Comparison of ENCODE assay signal across 8 cellular contexts in the genomic region with DNA sequence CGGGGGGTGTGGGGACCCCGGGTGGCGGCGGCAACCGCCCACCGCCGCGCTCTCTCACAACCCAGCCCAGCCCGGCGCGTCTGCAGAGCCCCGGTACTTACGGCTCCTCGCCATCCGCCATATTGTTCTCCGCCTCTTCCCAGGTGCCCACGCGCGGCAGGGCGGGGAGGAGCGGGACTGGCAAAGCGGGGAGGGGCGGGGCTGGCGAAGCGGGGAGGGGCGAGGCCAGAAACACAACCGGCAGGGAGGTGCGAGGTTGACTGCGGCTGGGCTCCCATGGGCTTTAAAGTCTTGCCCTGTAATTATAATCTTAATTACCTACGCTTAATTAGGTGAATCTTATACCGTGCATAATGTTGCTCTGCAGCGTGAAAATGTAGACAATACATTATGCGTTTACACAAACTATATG. TPM values are rescaled to one million over a fixed set of nuclear protein-coding genes. Genes with fewer than 3 reads are reported as not detected.
DNase-seq lines count a peak whose midpoint lies in the region; ATAC-seq and TF ChIP-seq lines count a peak whose summit lies in the region.

TSS of gene UBA3 (minus strand) at position 133 of the 412 bp plus-strand sequence. CDS start at position 121, 12 bp downstream.

- no peaks in the 10 kb centered on the region for H3K27me3 ChIP-seq in left lung

- intact Hi-C loops in left lung (cut with DNase I) = no loop called here

- TF ChIP-seq CTCF in left lung (IDR thresholded peaks at IDR 0.05) = no peak

- no peaks in the 10 kb centered on the region for H3K9me3 ChIP-seq in left lung

- peak within 1 kb of the TSS; percentile 67 to 90 for H3K27ac ChIP-seq in left lung

- H3K4me3 ChIP-seq in left lung = peak within 1 kb of the TSS; percentile 83 to 85

- DNase-seq in AG20443 (ENCODE audit: low spot score) (peak; percentile 94), NCI-H526 treated with DMSO at 0.1 percent for 48 hours (lab: John Stamatoyannopoulos, UW) (peak; percentile 51), dedifferentiated amniotic fluid mesenchymal stem cell (ENCODE audit: extremely low spot score) (peak; percentile 83), left lung (peak; percentile 94 to 99)
- DNase-seq in activated CD4-positive, alpha-beta T cell treated with anti-CD3 and anti-CD28 coated beads, Interleukin-2, amount 50 U/mL, for 1 hour = peak; percentile 92
- DNase-seq in stimulated activated CD4-positive, alpha-beta T cell treated with anti-CD3 and anti-CD28 coated beads, Interleukin-2, amount 100 ng/mL, for 4 hours (ENCODE audit: low read depth) = peak; percentile 92

- peak; percentile 89 for TF ChIP-seq POLR2A in GM19099 (IDR thresholded peaks at IDR 0.05; ENCODE audit: extremely low read depth, insufficient read length, low read depth)

- peaks cover 31 to 71% of the 10 kb centered on the region in 2 donors for H3K4me1 ChIP-seq in left lung

- ATAC-seq in HG03432 (IDR thresholded peaks at IDR 0.05; ENCODE audit: unreplicated experiment) = peak; percentile 53
- peak; percentile 81 for ATAC-seq in left lung

- H3K36me3 ChIP-seq in left lung = no peaks in the 10 kb centered on the region

RNA-seq across cellular contexts. Expression of gene UBA3, which starts in this region (rescaled TPM):
- total RNA-seq in left lung = 10 to 100 TPM; 61.3 to 62.2 TPM

Comparison
In these comparisons a context has a peak if more than half of its experiments do, and no peak if none do; other contexts are left out.
1. Peak in every context shown above with its lines: DNase-seq, ATAC-seq, H3K4me3 ChIP-seq and H3K27ac ChIP-seq.